Comparison of ENCODE assay signal across 24 cellular contexts in genomic region chr15:60512937-60513336, GRCh38. TPM values are rescaled to one million over a fixed set of nuclear protein-coding genes. Genes with fewer than 3 reads are reported as not detected.
A peak's percentile ranks its signal among the peaks of the same experiment; 100 is the strongest.
DNase-seq lines count a peak whose midpoint lies in the region; ATAC-seq, FAIRE-seq and TF ChIP-seq lines count a peak whose summit lies in the region.
"Had no signal": no experiment of that assay in that cellular context is flagged by ENCODE, and none has a peak within 500 bp of the region (broad histone marks: within the 10 kb centered on the region; RNA-seq: fewer than 3 reads in every experiment).

No MANE protein-coding gene starts in this region.

- no peak for TF ChIP-seq POLR2A in upper lobe of left lung (IDR thresholded peaks at IDR 0.05)

- FAIRE-seq in pancreas (lab: Jason Lieb, UNC), result no peak
- FAIRE-seq: A204.1, GM18507, HepG2 had no signal

- no peak overlapping the region for H3K4me3 Mint-ChIP-seq in CD4-positive, CD25-positive, alpha-beta regulatory T cell
- H3K4me3 Mint-ChIP-seq in CD8-positive, alpha-beta T cell, result no peak overlapping the region
- no peak overlapping the region for H3K4me3 Mint-ChIP-seq in immature natural killer cell

- peaks cover 35% of the 10 kb centered on the region for H3K36me3 Mint-ChIP-seq in CD4-positive, CD25-positive, alpha-beta regulatory T cell
- peaks cover 72% of the 10 kb centered on the region for H3K36me3 Mint-ChIP-seq in CD8-positive, alpha-beta T cell
- H3K36me3 Mint-ChIP-seq in immature natural killer cell, result peaks cover 3 to 47% (median 38%) of the 10 kb centered on the region in 3 donors

- peak overlapping the region in 2 of 3 donors; percentile 32 to 88 for H3K27ac Mint-ChIP-seq in CD4-positive, CD25-positive, alpha-beta regulatory T cell
- H3K27ac Mint-ChIP-seq in CD8-positive, alpha-beta T cell, result peak overlapping the region; percentile 45
- H3K27ac Mint-ChIP-seq in immature natural killer cell, result peak overlapping the region in 4 of 6 donors; percentile 5 to 36 (median 33)

- TF ChIP-seq EP300 in upper lobe of left lung (IDR thresholded peaks at IDR 0.05), result no peak

- peaks cover 17 to 32% (median 25%) of the 10 kb centered on the region in 4 donors for H3K4me1 Mint-ChIP-seq in CD4-positive, CD25-positive, alpha-beta regulatory T cell
- H3K4me1 Mint-ChIP-seq in CD8-positive, alpha-beta T cell (ENCODE audit: low read depth), result peaks cover 69% of the 10 kb centered on the region
- H3K4me1 Mint-ChIP-seq in immature natural killer cell, result peaks cover 41 to 68% of the 10 kb centered on the region in 2 donors

- no peak for ATAC-seq in CD4-positive, CD25-positive, alpha-beta regulatory T cell (ENCODE audit: low read depth in 2 of 2)
- ATAC-seq in CD8-positive, alpha-beta T cell, result no peak
- ATAC-seq in pancreas, result peak; percentile 42 to 81 (median 62)
- no peak for ATAC-seq in upper lobe of left lung (ENCODE audit: low FRiP score in 2 of 2)
- ATAC-seq: HepG2, Panc1 had no signal

- WGBS in pancreas, 2 donors, result 40 to 48% methylated on average over 4 of the region's 4 CpGs
- 90 to 91% methylated on average over 4 of the region's 4 CpGs for WGBS in upper lobe of left lung, 2 donors

- TF ChIP-seq CTCF in CD8-positive, alpha-beta T cell (IDR thresholded peaks at IDR 0.05), result no peak
- TF ChIP-seq CTCF in pancreas (IDR thresholded peaks at IDR 0.05) (no peak), upper lobe of left lung (IDR thresholded peaks at IDR 0.05) (no peak)

- H3K27ac ChIP-seq in CD4-positive, CD25-positive, alpha-beta regulatory T cell (ENCODE audit: insufficient read depth, low read length, poor library complexity, severe bottlenecking), result no peak overlapping the region
- no peak overlapping the region for H3K27ac ChIP-seq in CD8-positive, alpha-beta T cell (ENCODE audit: low read depth, low read length)
- H3K27ac ChIP-seq in pancreas (no peak overlapping the region), upper lobe of left lung (no peak overlapping the region)
- H3K27ac ChIP-seq: BLaER1, GM23248, RWPE1 had no signal

- peaks cover 78% of the 10 kb centered on the region for H3K36me3 ChIP-seq in CD4-positive, CD25-positive, alpha-beta regulatory T cell (ENCODE audit: control insufficient read depth, insufficient read depth, low read length)
- H3K36me3 ChIP-seq in CD8-positive, alpha-beta T cell (ENCODE audit: insufficient read depth, low read length), result peaks cover 36% of the 10 kb centered on the region
- no peaks in the 10 kb centered on the region for H3K36me3 ChIP-seq in pancreas
- peaks cover 4 to 34% (median 11%) of the 10 kb centered on the region in 4 donors for H3K36me3 ChIP-seq in upper lobe of left lung

- DNase-seq in CD4-positive, CD25-positive, alpha-beta regulatory T cell, result no peak
- no peak for DNase-seq in CD8-positive, alpha-beta T cell
- DNase-seq in immature natural killer cell (no peak), pancreas (peak in 1 of 6 donors; percentile 22), HCEC 1CT (no peak), upper lobe of left lung (no peak)
- DNase-seq in activated naive CD4-positive, alpha-beta T cell treated with anti-CD3 and anti-CD28 coated beads, Interleukin-2, amount 50 U/mL, for 16 hours, result no peak
- DNase-seq: DMS153, GM23248, H7, Karpas-422, NCI-H1092, NCI-H1417 treated with DMSO at 0.1 percent for 48 hours, NCI-H1694 treated with DMSO at 0.1 percent for 48 hours, NCI-H2081, NCI-H2227 treated with DMSO at 0.1 percent for 48 hours, NCI-H69, SHP77 had no signal

- no peak overlapping the region for H3K4me3 ChIP-seq in CD4-positive, CD25-positive, alpha-beta regulatory T cell (ENCODE audit: low read depth, low read length)
- no peak overlapping the region for H3K4me3 ChIP-seq in CD8-positive, alpha-beta T cell (ENCODE audit: low read depth, low read length)
- no peak overlapping the region for H3K4me3 ChIP-seq in pancreas
- no peak overlapping the region for H3K4me3 ChIP-seq in upper lobe of left lung
- H3K4me3 ChIP-seq: BLaER1, GM23248 had no signal

- peaks cover 4% of the 10 kb centered on the region for H3K4me1 ChIP-seq in CD4-positive, CD25-positive, alpha-beta regulatory T cell (ENCODE audit: control insufficient read depth, insufficient read depth, low read length, poor library complexity, severe bottlenecking)
- H3K4me1 ChIP-seq in CD8-positive, alpha-beta T cell (ENCODE audit: insufficient read depth, low read length), result peaks cover 33% of the 10 kb centered on the region
- H3K4me1 ChIP-seq in pancreas (peaks cover 4 to 8% (median 4%) of the 10 kb centered on the region in 3 donors), upper lobe of left lung (peaks cover 0 to 7% (median 3%) of the 10 kb centered on the region in 4 donors)

- intact Hi-C loops in CD8-positive, alpha-beta T cell (cut with DNase I, micrococcal nuclease), result no loop called here
- intact Hi-C loops in pancreas (cut with DNase I), result no loop called here

- H3K9me3 Mint-ChIP-seq in CD4-positive, CD25-positive, alpha-beta regulatory T cell, result no peaks in the 10 kb centered on the region
- H3K9me3 Mint-ChIP-seq in CD8-positive, alpha-beta T cell, result no peaks in the 10 kb centered on the region
- no peaks in the 10 kb centered on the region for H3K9me3 Mint-ChIP-seq in immature natural killer cell

- H3K27me3 ChIP-seq in CD4-positive, CD25-positive, alpha-beta regulatory T cell (ENCODE audit: control insufficient read depth, insufficient read depth, low read length), result no peaks in the 10 kb centered on the region
- no peaks in the 10 kb centered on the region for H3K27me3 ChIP-seq in CD8-positive, alpha-beta T cell (ENCODE audit: insufficient read depth, low read length)
- H3K27me3 ChIP-seq in pancreas (no peaks in the 10 kb centered on the region), upper lobe of left lung (no peaks in the 10 kb centered on the region)
- H3K27me3 ChIP-seq: BLaER1 had no signal

- CTCF ChIA-PET in CD8-positive, alpha-beta T cell (lab: Charles Lee), result interaction anchor here (1.5 to 8.5 kb wide), 4 partner anchors 7 to 404 kb away, joined by 3 to 101 read pairs (median 18); no protein-coding TSS in a partner anchor

- H3K27me3 Mint-ChIP-seq in CD4-positive, CD25-positive, alpha-beta regulatory T cell, result no peaks in the 10 kb centered on the region
- H3K27me3 Mint-ChIP-seq in CD8-positive, alpha-beta T cell (ENCODE audit: low read depth), result no peaks in the 10 kb centered on the region
- peaks cover 1 to 11% (median 5%) of the 10 kb centered on the region in 3 donors for H3K27me3 Mint-ChIP-seq in immature natural killer cell (ENCODE audit: low read depth in 3 of 3)

- POLR2A ChIA-PET in CD8-positive, alpha-beta T cell (lab: Charles Lee), result interaction anchor here (0.7 to 1.3 kb wide), 2 partner anchors 13 to 72 kb away, joined by 3 to 5 read pairs; no protein-coding TSS in a partner anchor

- H3K9me3 ChIP-seq in CD4-positive, CD25-positive, alpha-beta regulatory T cell (ENCODE audit: control insufficient read depth in 2 of 2, low read length in 2 of 2), result no peaks in the 10 kb centered on the region
- H3K9me3 ChIP-seq in CD8-positive, alpha-beta T cell (ENCODE audit: low read length), result no peaks in the 10 kb centered on the region
- H3K9me3 ChIP-seq in pancreas, result no peaks in the 10 kb centered on the region
- no peaks in the 10 kb centered on the region for H3K9me3 ChIP-seq in upper lobe of left lung
- H3K9me3 ChIP-seq: BLaER1 had no signal

RNA-seq across cellular contexts. Expression of gene ICE2, which starts 34.0 kb away (rescaled TPM):
- 38.9 TPM for total RNA-seq in CD4-positive, CD25-positive, alpha-beta regulatory T cell
- polyA plus RNA-seq in CD4-positive, CD25-positive, alpha-beta regulatory T cell, result 10 to 100 TPM; 37.1 to 52.2 (median 49.3) TPM
- total RNA-seq in CD8-positive, alpha-beta T cell, result 10 to 100 TPM; 13.9 to 18.3 TPM
- polyA plus RNA-seq in immature natural killer cell (10 to 100 TPM; 26.5 to 40.7 (median 33.4) TPM), pancreas (10 to 100 TPM in 1 of 2 donors, 1 to 10 TPM in 1; 6.7 to 13.7 TPM)
- total RNA-seq in pancreas (10 to 100 TPM; 15.5 to 28.9 (median 20.2) TPM), upper lobe of left lung (10 to 100 TPM; 15.0 to 40.7 (median 32.8) TPM)

Comparison
In these comparisons a context has a peak if more than half of its experiments do, and no peak if none do; other contexts are left out.
1. ATAC-seq: peak in pancreas (4 of 4); none in CD4-positive, CD25-positive, alpha-beta regulatory T cell (0 of 2), CD8-positive, alpha-beta T cell (single experiment) and upper lobe of left lung (0 of 2).
2. Peak in every context shown above with its lines, with median percentiles within 50 percentile points of each other: H3K27ac Mint-ChIP-seq.